ENCODE assay signal across 8 cellular contexts in the genomic region with DNA sequence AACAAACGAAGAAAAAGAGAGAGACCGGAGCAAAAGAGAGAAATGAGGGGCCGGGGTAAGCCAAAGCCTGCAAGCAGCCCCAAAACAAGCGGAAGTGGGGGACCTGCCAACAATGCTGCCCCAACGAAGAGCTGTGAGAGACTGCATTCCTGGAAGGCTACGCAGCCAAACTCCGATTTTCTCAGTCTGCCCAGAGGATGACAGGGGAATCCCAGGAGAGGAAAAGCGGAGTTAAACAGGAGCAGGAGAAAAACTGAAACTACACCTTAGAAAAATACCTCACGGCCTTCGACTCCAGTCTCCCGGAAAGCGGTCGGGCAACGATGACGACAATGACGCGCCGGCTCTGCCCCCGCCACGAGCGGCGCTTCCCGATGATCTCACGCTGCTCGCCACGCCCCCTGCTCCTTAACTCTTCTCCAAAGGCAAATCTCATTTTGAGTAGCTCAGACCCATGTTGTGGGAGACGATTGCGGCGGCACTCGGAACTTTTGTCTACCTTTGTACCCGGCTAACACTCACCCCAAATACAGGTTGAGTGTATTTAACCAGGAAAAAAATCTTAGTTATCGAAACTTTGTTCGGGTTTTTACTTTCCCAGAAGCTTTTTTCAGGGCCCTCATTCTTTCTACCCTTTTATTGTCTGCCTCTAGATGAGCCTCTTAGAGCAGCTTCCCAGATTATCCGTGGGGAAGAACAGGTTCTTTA. TPM values are rescaled to one million over a fixed set of nuclear protein-coding genes. Genes with fewer than 3 reads are reported as not detected.
A peak's percentile ranks its signal among the peaks of the same experiment; 100 is the strongest.
DNase-seq lines count a peak whose midpoint lies in the region; ATAC-seq and TF ChIP-seq lines count a peak whose summit lies in the region.

A gene with protein sequence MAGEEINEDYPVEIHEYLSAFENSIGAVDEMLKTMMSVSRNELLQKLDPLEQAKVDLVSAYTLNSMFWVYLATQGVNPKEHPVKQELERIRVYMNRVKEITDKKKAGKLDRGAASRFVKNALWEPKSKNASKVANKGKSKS (minus strand): TSS at position 325 of the 708 bp plus-strand sequence. CDS start 15,694 bp downstream, outside the sequence.

- H3K4me3 Mint-ChIP-seq in T-helper 1 cell treated with Interleukin-12 subunit alpha and Interleukin-12 subunit beta and Interleukin-4 antibody, amounts not matched to agents 30 μg/mL and 1 μg/mL, for 36 hours = peak within 1 kb of the TSS; percentile 95
- H3K4me3 Mint-ChIP-seq in progenitor cell of endocrine pancreas (ENCODE audit: low read depth) = peak within 1 kb of the TSS; percentile 97

- H3K9me3 Mint-ChIP-seq in T-helper 1 cell treated with Interleukin-12 subunit alpha and Interleukin-12 subunit beta and Interleukin-4 antibody, amounts not matched to agents 30 μg/mL and 1 μg/mL, for 36 hours = no peaks in the 10 kb centered on the region
- H3K9me3 Mint-ChIP-seq in progenitor cell of endocrine pancreas (ENCODE audit: low read depth) = peaks cover 18% of the 10 kb centered on the region

- no peaks in the 10 kb centered on the region for H3K27me3 ChIP-seq in left ventricle myocardium inferior (ENCODE audit: low read depth)

- H3K27ac ChIP-seq in left ventricle myocardium inferior (replicated peaks) = peak within 1 kb of the TSS; percentile 90

- in situ Hi-C loops in GM13976 (cut with MboI; ENCODE audit: low sequenced_read_pairs, unreplicated experiment) = no loop called here

- H3K4me1 ChIP-seq in left ventricle myocardium inferior = peaks cover 61% of the 10 kb centered on the region

- intact Hi-C loops in left ventricle myocardium inferior (cut with micrococcal nuclease) = no loop called here

- H3K4me3 ChIP-seq in left ventricle myocardium inferior = peak within 1 kb of the TSS; percentile 98

- no peaks in the 10 kb centered on the region for H3K9me3 ChIP-seq in left ventricle myocardium inferior (replicated peaks)

- H3K27ac Mint-ChIP-seq in T-helper 1 cell treated with Interleukin-12 subunit alpha and Interleukin-12 subunit beta and Interleukin-4 antibody, amounts not matched to agents 30 μg/mL and 1 μg/mL, for 36 hours = peak within 1 kb of the TSS; percentile 97
- H3K27ac Mint-ChIP-seq in progenitor cell of endocrine pancreas = peak within 1 kb of the TSS; percentile 99

- H3K36me3 ChIP-seq in left ventricle myocardium inferior = no peaks in the 10 kb centered on the region

- peaks cover 17% of the 10 kb centered on the region for H3K4me1 Mint-ChIP-seq in T-helper 1 cell treated with Interleukin-12 subunit alpha and Interleukin-12 subunit beta and Interleukin-4 antibody, amounts not matched to agents 30 μg/mL and 1 μg/mL, for 36 hours (ENCODE audit: low read depth)
- H3K4me1 Mint-ChIP-seq in progenitor cell of endocrine pancreas (ENCODE audit: low read depth) = peaks cover 7% of the 10 kb centered on the region

- peaks cover 24% of the 10 kb centered on the region for H3K27me3 Mint-ChIP-seq in T-helper 1 cell treated with Interleukin-12 subunit alpha and Interleukin-12 subunit beta and Interleukin-4 antibody, amounts not matched to agents 30 μg/mL and 1 μg/mL, for 36 hours (ENCODE audit: low read depth)
- no peaks in the 10 kb centered on the region for H3K27me3 Mint-ChIP-seq in progenitor cell of endocrine pancreas

- DNase-seq in GM13976 (ENCODE audit: low spot score) (peak; percentile 85), NCI-H1694 (lab: John Stamatoyannopoulos, UW) (peak; percentile 85), amniotic stem cell (lab: John Stamatoyannopoulos, UW) (peak; percentile 80), left ventricle myocardium inferior (peak; percentile 96), progenitor cell of endocrine pancreas (ENCODE audit: low spot score, unreplicated experiment) (peak; percentile 85), ureter (ENCODE audit: low spot score) (peak; percentile 97)

- peak; percentile 84 for ATAC-seq in HG02870 (IDR thresholded peaks at IDR 0.05; ENCODE audit: unreplicated experiment)

- no peaks in the 10 kb centered on the region for H3K36me3 Mint-ChIP-seq in T-helper 1 cell treated with Interleukin-12 subunit alpha and Interleukin-12 subunit beta and Interleukin-4 antibody, amounts not matched to agents 30 μg/mL and 1 μg/mL, for 36 hours (ENCODE audit: low read depth)
- H3K36me3 Mint-ChIP-seq in progenitor cell of endocrine pancreas (ENCODE audit: insufficient read depth) = no peaks in the 10 kb centered on the region

- TF ChIP-seq CTCF in GM13976 (IDR thresholded peaks at IDR 0.05; ENCODE audit: borderline replicate concordance, control extremely low read depth, extremely low read depth, insufficient read depth, missing control alignments) = no peak
- TF ChIP-seq CTCF in left ventricle myocardium inferior (IDR thresholded peaks at IDR 0.05; ENCODE audit: borderline replicate concordance) = no peak
- no peak for TF ChIP-seq CTCF in progenitor cell of endocrine pancreas (IDR thresholded peaks at IDR 0.05; ENCODE audit: unreplicated experiment)

RNA-seq across cellular contexts. Expression of the gene that starts here (rescaled TPM):
- total RNA-seq in left ventricle myocardium inferior (19.5 TPM), progenitor cell of endocrine pancreas (17.7 and 19.0 TPM in 2 replicates), ureter (14.2 TPM)

Comparison
In these comparisons a context has a peak if more than half of its experiments do, and no peak if none do; other contexts are left out.
1. Peak in every context shown above with its lines: DNase-seq, ATAC-seq, H3K4me3 ChIP-seq and H3K27ac ChIP-seq.